Comparison of ENCODE assay signal across 15 cellular contexts in genomic region chr10:131546086-131546810, GRCh38.
"Had no signal": no experiment of that assay in that cellular context is flagged by ENCODE, and none has a peak within 500 bp of the region (broad histone marks: within the 10 kb centered on the region; RNA-seq: fewer than 3 reads in every experiment).

No MANE protein-coding gene starts in this region.

- H3K27ac ChIP-seq: adrenal gland, gastrocnemius medialis, ovary had no signal

- H3K27ac Mint-ChIP-seq: activated CD4-positive, alpha-beta memory T cell treated with anti-CD3 and anti-CD28 coated beads, Interleukin-2, amount 10 ng/mL, durations not matched to agents 7 days and 5 days; activated naive CD4-positive, alpha-beta T cell treated with anti-CD3 and anti-CD28 coated beads, Interleukin-2, amount 50 U/mL, for 24 hours; nephron progenitor cell; stimulated activated effector memory CD8-positive, alpha-beta T cell treated with anti-CD3 and anti-CD28 coated beads, Interleukin-12 subunit alpha, Interleukin-12 subunit beta, amount 100 ng/mL, for 72 hours; WTC11 had no signal

- H3K4me3 ChIP-seq: adrenal gland, gastrocnemius medialis, ovary had no signal

- H3K36me3 Mint-ChIP-seq: activated naive CD4-positive, alpha-beta T cell treated with anti-CD3 and anti-CD28 coated beads, Interleukin-2, amount 50 U/mL, for 24 hours; stimulated activated effector memory CD8-positive, alpha-beta T cell treated with anti-CD3 and anti-CD28 coated beads, Interleukin-12 subunit alpha, Interleukin-12 subunit beta, amount 100 ng/mL, for 72 hours had no signal

- H3K27me3 ChIP-seq: adrenal gland, ovary had no signal

- H3K36me3 ChIP-seq: adrenal gland, gastrocnemius medialis, ovary had no signal

- H3K9me3 Mint-ChIP-seq: activated CD4-positive, alpha-beta memory T cell treated with anti-CD3 and anti-CD28 coated beads, Interleukin-2, amount 10 ng/mL, durations not matched to agents 7 days and 5 days; activated naive CD4-positive, alpha-beta T cell treated with anti-CD3 and anti-CD28 coated beads, Interleukin-2, amount 50 U/mL, for 24 hours; activated T-cell treated with anti-CD3 and anti-CD28 coated beads, Interleukin-2, amount 50 U/mL, for 4 hours; nephron progenitor cell; stimulated activated effector memory CD8-positive, alpha-beta T cell treated with anti-CD3 and anti-CD28 coated beads, Interleukin-12 subunit alpha, Interleukin-12 subunit beta, amount 100 ng/mL, for 72 hours had no signal

- H3K9me3 ChIP-seq: adrenal gland, gastrocnemius medialis, ovary had no signal

- H3K27me3 Mint-ChIP-seq: activated CD4-positive, alpha-beta memory T cell treated with anti-CD3 and anti-CD28 coated beads, Interleukin-2, amount 10 ng/mL, durations not matched to agents 7 days and 5 days had no signal

- ATAC-seq: activated T-cell treated with anti-CD3 and anti-CD28 coated beads, Interleukin-2, amount 50 U/mL, for 4 hours; gastrocnemius medialis; stimulated activated effector memory CD8-positive, alpha-beta T cell treated with anti-CD3 and anti-CD28 coated beads, Interleukin-12 subunit alpha, Interleukin-12 subunit beta, amount 100 ng/mL, for 72 hours; WTC11 had no signal

- DNase-seq: activated CD4-positive, alpha-beta memory T cell treated with anti-CD3 and anti-CD28 coated beads, Interleukin-2, amount 10 ng/mL, durations not matched to agents 7 days and 5 days; activated CD4-positive, alpha-beta T cell treated with anti-CD3 and anti-CD28 coated beads for 4 hours; activated effector memory CD4-positive, alpha-beta T cell treated with anti-CD3 and anti-CD28 coated beads, Interleukin-2, amount 50 U/mL, for 16 hours; activated T-cell treated with anti-CD3 and anti-CD28 coated beads, Interleukin-2, amount 50 U/mL, for 4 hours; adrenal gland; gastrocnemius medialis; kidney; nephron progenitor cell; ovary; stimulated activated CD4-positive, alpha-beta T cell treated with anti-CD3 and anti-CD28 coated beads, Interleukin-12 subunit alpha, Interleukin-12 subunit beta, amount 100 ng/mL, for 4 hours; stimulated activated CD4-positive, alpha-beta T cell treated with anti-CD3 and anti-CD28 coated beads, Interleukin-2, amount 100 ng/mL, for 24 hours; T-helper 2 cell had no signal

- H3K4me1 Mint-ChIP-seq: activated CD4-positive, alpha-beta memory T cell treated with anti-CD3 and anti-CD28 coated beads, Interleukin-2, amount 10 ng/mL, durations not matched to agents 7 days and 5 days; activated naive CD4-positive, alpha-beta T cell treated with anti-CD3 and anti-CD28 coated beads, Interleukin-2, amount 50 U/mL, for 24 hours; nephron progenitor cell; stimulated activated effector memory CD8-positive, alpha-beta T cell treated with anti-CD3 and anti-CD28 coated beads, Interleukin-12 subunit alpha, Interleukin-12 subunit beta, amount 100 ng/mL, for 72 hours; WTC11 had no signal

- H3K4me1 ChIP-seq: adrenal gland, gastrocnemius medialis had no signal

- H3K4me3 Mint-ChIP-seq: activated CD4-positive, alpha-beta memory T cell treated with anti-CD3 and anti-CD28 coated beads, Interleukin-2, amount 10 ng/mL, durations not matched to agents 7 days and 5 days; activated naive CD4-positive, alpha-beta T cell treated with anti-CD3 and anti-CD28 coated beads, Interleukin-2, amount 50 U/mL, for 24 hours; activated T-cell treated with anti-CD3 and anti-CD28 coated beads, Interleukin-2, amount 50 U/mL, for 4 hours; nephron progenitor cell; stimulated activated effector memory CD8-positive, alpha-beta T cell treated with anti-CD3 and anti-CD28 coated beads, Interleukin-12 subunit alpha, Interleukin-12 subunit beta, amount 100 ng/mL, for 72 hours; WTC11 had no signal
